Comparison of ENCODE assay signal across 24 cellular contexts in genomic region chr11:95671768-95672167, GRCh38.
DNase-seq lines count a peak whose midpoint lies in the region; ATAC-seq and TF ChIP-seq lines count a peak whose summit lies in the region.
"Had no signal": no experiment of that assay in that cellular context is flagged by ENCODE, and none has a peak within 500 bp of the region (broad histone marks: within the 10 kb centered on the region; RNA-seq: fewer than 3 reads in every experiment).

No MANE protein-coding gene starts in this region.

- no peak for DNase-seq in CD4-positive, CD25-positive, alpha-beta regulatory T cell
- DNase-seq in NCI-H2171 treated with DMSO at 0.1 percent for 48 hours (lab: John Stamatoyannopoulos, UW) (peak; percentile 90), fibroblast of gingiva (ENCODE audit: low read depth) (peak; percentile 85), mesothelial cell of epicardium (ENCODE audit: low spot score in 2 of 2, unreplicated experiment in 2 of 2) (no peak), retina (no peak)
- DNase-seq in NK-92 treated with Interleukin-12 subunit alpha and Interleukin-12 subunit beta, amount 100 ng/mL, for 24 hours (lab: John Stamatoyannopoulos, UW), result no peak
- DNase-seq: activated CD4-positive, alpha-beta T cell treated with anti-CD3 and anti-CD28 coated beads, Interleukin-2, amount 10 ng/mL, durations not matched to agents 7 days and 5 days; activated naive CD4-positive, alpha-beta T cell; activated T-cell treated with anti-CD3 and anti-CD28 coated beads, Interleukin-2, amount 50 U/mL, for 48 hours; adrenal gland; CD4-positive, alpha-beta T cell; endodermal cell; esophagus squamous epithelium; KG1; NCI-H146; NCI-H526 treated with DMSO at 0.1 percent for 48 hours; small intestine; stimulated activated CD4-positive, alpha-beta T cell treated with anti-CD3 and anti-CD28 coated beads, Interleukin-2, amount 100 ng/mL, for 24 hours; T-helper 2 cell had no signal

- peak overlapping the region in 2 of 4 donors; percentile 2 to 28 for H3K4me3 Mint-ChIP-seq in CD4-positive, CD25-positive, alpha-beta regulatory T cell
- no peak overlapping the region for H3K4me3 Mint-ChIP-seq in mesothelial cell of epicardium
- H3K4me3 Mint-ChIP-seq: activated CD4-positive, alpha-beta T cell treated with anti-CD3 and anti-CD28 coated beads, Interleukin-2, amount 10 ng/mL, durations not matched to agents 7 days and 5 days; CD4-positive, alpha-beta T cell; endodermal cell; memory B cell had no signal

- H3K27ac Mint-ChIP-seq in CD4-positive, CD25-positive, alpha-beta regulatory T cell, result peak overlapping the region; percentile 63 to 89 (median 72)
- H3K27ac Mint-ChIP-seq in mesothelial cell of epicardium, result peak overlapping the region; percentile 70
- H3K27ac Mint-ChIP-seq: activated CD4-positive, alpha-beta T cell treated with anti-CD3 and anti-CD28 coated beads, Interleukin-2, amount 10 ng/mL, durations not matched to agents 7 days and 5 days; CD4-positive, alpha-beta T cell; endodermal cell; memory B cell had no signal

- no peak for ATAC-seq in CD4-positive, CD25-positive, alpha-beta regulatory T cell (ENCODE audit: low read depth in 2 of 2)
- no peak for ATAC-seq in GM21515 (IDR thresholded peaks at IDR 0.05; ENCODE audit: unreplicated experiment)
- ATAC-seq in HG03097 (IDR thresholded peaks at IDR 0.05; ENCODE audit: low FRiP score, unreplicated experiment), result no peak

- peaks cover 0 to 11% (median 3%) of the 10 kb centered on the region in 7 donors for H3K9me3 Mint-ChIP-seq in CD4-positive, CD25-positive, alpha-beta regulatory T cell
- H3K9me3 Mint-ChIP-seq in mesothelial cell of epicardium, result peaks cover 9% of the 10 kb centered on the region
- H3K9me3 Mint-ChIP-seq: CD4-positive, alpha-beta T cell; endodermal cell had no signal

- H3K4me1 Mint-ChIP-seq in CD4-positive, CD25-positive, alpha-beta regulatory T cell, result peaks cover 17 to 78% (median 28%) of the 10 kb centered on the region in 4 donors
- peaks cover 5% of the 10 kb centered on the region for H3K4me1 Mint-ChIP-seq in mesothelial cell of epicardium

- H3K9me3 ChIP-seq in CD4-positive, CD25-positive, alpha-beta regulatory T cell (ENCODE audit: control insufficient read depth in 2 of 2, low read length in 2 of 2), result no peaks in the 10 kb centered on the region
- H3K9me3 ChIP-seq: adrenal gland, esophagus squamous epithelium had no signal

- TF ChIP-seq CTCF in mesothelial cell of epicardium (IDR thresholded peaks at IDR 0.05; ENCODE audit: unreplicated experiment), result no peak

- H3K36me3 Mint-ChIP-seq in CD4-positive, CD25-positive, alpha-beta regulatory T cell, result peaks cover 24% of the 10 kb centered on the region
- H3K36me3 Mint-ChIP-seq in mesothelial cell of epicardium, result no peaks in the 10 kb centered on the region

- H3K36me3 ChIP-seq in CD4-positive, CD25-positive, alpha-beta regulatory T cell (ENCODE audit: control insufficient read depth, insufficient read depth, low read length), result no peaks in the 10 kb centered on the region
- H3K36me3 ChIP-seq: adrenal gland, esophagus squamous epithelium had no signal

- peak overlapping the region; percentile 6 for H3K4me3 ChIP-seq in CD4-positive, CD25-positive, alpha-beta regulatory T cell (ENCODE audit: low read depth, low read length)
- H3K4me3 ChIP-seq: adrenal gland, coronary artery, esophagus squamous epithelium had no signal

- H3K4me1 ChIP-seq in CD4-positive, CD25-positive, alpha-beta regulatory T cell (ENCODE audit: control insufficient read depth, insufficient read depth, low read length, poor library complexity, severe bottlenecking), result peaks cover 20% of the 10 kb centered on the region
- H3K4me1 ChIP-seq: adrenal gland had no signal

- H3K27me3 ChIP-seq in CD4-positive, CD25-positive, alpha-beta regulatory T cell (ENCODE audit: control insufficient read depth, insufficient read depth, low read length), result peaks cover 1% of the 10 kb centered on the region
- H3K27me3 ChIP-seq: adrenal gland, esophagus squamous epithelium had no signal

- H3K27me3 Mint-ChIP-seq in CD4-positive, CD25-positive, alpha-beta regulatory T cell, result no peaks in the 10 kb centered on the region
- H3K27me3 Mint-ChIP-seq in mesothelial cell of epicardium (ENCODE audit: low read depth), result no peaks in the 10 kb centered on the region
- H3K27me3 Mint-ChIP-seq: activated CD4-positive, alpha-beta T cell treated with anti-CD3 and anti-CD28 coated beads, Interleukin-2, amount 10 ng/mL, durations not matched to agents 7 days and 5 days; CD4-positive, alpha-beta T cell; memory B cell had no signal

- H3K27ac ChIP-seq in CD4-positive, CD25-positive, alpha-beta regulatory T cell (ENCODE audit: insufficient read depth, low read length, poor library complexity, severe bottlenecking), result no peak overlapping the region
- H3K27ac ChIP-seq: adrenal gland, coronary artery, esophagus squamous epithelium, VCaP had no signal

Comparison
In these comparisons a context has a peak if more than half of its experiments do, and no peak if none do; other contexts are left out.
1. DNase-seq: peak in NCI-H2171 treated with DMSO at 0.1 percent for 48 hours (single experiment) and fibroblast of gingiva (single experiment); none in CD4-positive, CD25-positive, alpha-beta regulatory T cell (0 of 3), mesothelial cell of epicardium (0 of 2), NK-92 treated with Interleukin-12 subunit alpha and Interleukin-12 subunit beta, amount 100 ng/mL, for 24 hours (single experiment) and retina (single experiment).